In genomic region chr11:65861533-65862183, GRCh38 we compare ENCODE assay signal across 9 cellular contexts. TPM values are rescaled to one million over a fixed set of nuclear protein-coding genes. Genes with fewer than 3 reads are reported as not detected.
A peak's percentile ranks its signal among the peaks of the same experiment; 100 is the strongest.
DNase-seq lines count a peak whose midpoint lies in the region; ATAC-seq and TF ChIP-seq lines count a peak whose summit lies in the region.
"Had no signal": no experiment of that assay in that cellular context is flagged by ENCODE, and none has a peak within 500 bp of the region (broad histone marks: within the 10 kb centered on the region; RNA-seq: fewer than 3 reads in every experiment).

No MANE protein-coding gene starts in this region.

- H3K9me3 ChIP-seq in heart left ventricle, result no peaks in the 10 kb centered on the region
- no peaks in the 10 kb centered on the region for H3K9me3 ChIP-seq in mesodermal cell (ENCODE audit: control insufficient read depth, low read length)
- no peaks in the 10 kb centered on the region for H3K9me3 ChIP-seq in aorta (ENCODE audit: control insufficient read depth, low read length)

- H3K27ac ChIP-seq in heart left ventricle, result peak overlapping the region in 11 of 12 donors; percentile 94 to 99 (median 98)
- no peak overlapping the region for H3K27ac ChIP-seq in mesodermal cell (ENCODE audit: low read depth, low read length, severe bottlenecking)
- no peak overlapping the region for H3K27ac ChIP-seq in aorta (ENCODE audit: low read depth in 1 of 2, low read length in 2 of 2)

- no peak for ATAC-seq in heart left ventricle
- no peak for ATAC-seq in Right ventricle myocardium superior (ENCODE audit: poor library complexity)
- ATAC-seq in aorta (ENCODE audit: low FRiP score), result no peak
- ATAC-seq in GM18502 (IDR thresholded peaks at IDR 0.05; ENCODE audit: poor library complexity, unreplicated experiment), result no peak
- no peak for ATAC-seq in HG03108 (IDR thresholded peaks at IDR 0.05; ENCODE audit: unreplicated experiment)

- H3K4me1 ChIP-seq in heart left ventricle, result peaks cover 0 to 38% (median 24%) of the 10 kb centered on the region in 12 donors
- peaks cover 13% of the 10 kb centered on the region for H3K4me1 ChIP-seq in mesodermal cell (ENCODE audit: control insufficient read depth, insufficient read depth, low read length, poor library complexity, severe bottlenecking)
- no peaks in the 10 kb centered on the region for H3K4me1 ChIP-seq in aorta (ENCODE audit: control insufficient read depth in 1 of 2, insufficient read depth in 2 of 2, low read length in 2 of 2)

- intact Hi-C loops in heart left ventricle (cut with DNase I), result loop anchor here in 3 of 10 donors (2.0 to 10.0 kb wide), 3 partner anchors 27 to 483 kb away; partner anchors contain the start of genes B4GAT1 (in 1 of the 3), BRMS1 (in 1 of the 3), C11orf68 (in 1 of the 3) and DRAP1 (in 1 of the 3)
- intact Hi-C loops in Right ventricle myocardium superior (cut with DNase I), result no loop called here
- intact Hi-C loops in aorta (cut with DNase I), result no loop called here

- TF ChIP-seq POLR2A in heart left ventricle (IDR thresholded peaks at IDR 0.05), result no peak

- WGBS in heart left ventricle, 4 donors, result 83 to 91% (median 87%) methylated on average over 8 to 13 of the region's 13 CpGs
- 96 to 97% methylated on average over 12 of the region's 13 CpGs for WGBS in mesodermal cell (ENCODE audit: insufficient coverage in 2 of 2), 2 experiments
- WGBS in aorta, 2 donors, result 76 to 77% methylated on average over 13 of the region's 13 CpGs

- DNase-seq in heart left ventricle (peak in 3 of 5 donors; percentile 23 to 58 (median 27)), Right ventricle myocardium superior (no peak), cardiac fibroblast (ENCODE audit: low read depth in 2 of 2) (no peak), aorta (peak; percentile 46 to 61), cerebellar cortex (ENCODE audit: low spot score) (no peak)

- H3K27me3 ChIP-seq in heart left ventricle (no peaks in the 10 kb centered on the region), aorta (ENCODE audit: control insufficient read depth in 1 of 2, insufficient read depth in 2 of 2, low read length in 1 of 2) (no peaks in the 10 kb centered on the region)

- H3K4me3 ChIP-seq in heart left ventricle (peak overlapping the region in 11 of 12 donors; percentile 70 to 100 (median 78)), cardiac fibroblast (replicated peaks in 1 of 2; ENCODE audit: low read depth in 2 of 2, low read length in 2 of 2) (peak overlapping the region; percentile 74 to 95), mesodermal cell (ENCODE audit: extremely low read depth, insufficient read depth, low read length, poor library complexity, severe bottlenecking) (peak overlapping the region; percentile 95), aorta (ENCODE audit: low read length in 2 of 2) (peak overlapping the region in 1 of 2 donors; percentile 64)

- no peak for TF ChIP-seq CTCF in heart left ventricle (IDR thresholded peaks at IDR 0.05)
- no peak for TF ChIP-seq CTCF in cardiac fibroblast (IDR thresholded peaks at IDR 0.05; ENCODE audit: low read depth, low read length)

- H3K36me3 ChIP-seq in heart left ventricle (peaks cover 0 to 54% (median 50%) of the 10 kb centered on the region in 9 donors), mesodermal cell (ENCODE audit: control insufficient read depth, insufficient read depth, low read length) (peaks cover 54% of the 10 kb centered on the region), aorta (ENCODE audit: control insufficient read depth in 1 of 2, insufficient read depth in 2 of 2, low read length in 1 of 2) (peaks cover 0 to 8% of the 10 kb centered on the region in 2 donors)

RNA-seq across cellular contexts. Expression of gene MUS81, which starts 1.4 kb away (rescaled TPM):
- 10 to 100 TPM; 24.6 to 39.6 (median 35.5) TPM for total RNA-seq in heart left ventricle
- polyA plus RNA-seq in heart left ventricle, result 10 to 100 TPM; 53.0 to 56.1 TPM
- 30.7 TPM for total RNA-seq in Right ventricle myocardium superior
- polyA plus RNA-seq in mesodermal cell (2013, experiment 1 of 2), result 60.0 TPM
- polyA plus RNA-seq in mesodermal cell (2013, experiment 2 of 2), result 54.2 TPM
- 10 to 100 TPM; 60.7 to 63.1 TPM for total RNA-seq in aorta
- polyA plus RNA-seq in aorta, result 100 to 1,000 TPM in 1 of 2 donors, 10 to 100 TPM in 1; 40.7 to 102 TPM

RNA-seq across cellular contexts. Expression of gene CFL1, which starts 3.7 kb away (rescaled TPM):
- 100 to 1,000 TPM; 289 to 839 (median 424) TPM for total RNA-seq in heart left ventricle
- 100 to 1,000 TPM; 289 to 973 TPM for polyA plus RNA-seq in heart left ventricle
- 288 TPM for total RNA-seq in Right ventricle myocardium superior
- polyA plus RNA-seq in mesodermal cell (2013, experiment 1 of 2), result 1,174 TPM
- 958 TPM for polyA plus RNA-seq in mesodermal cell (2013, experiment 2 of 2)
- 100 to 1,000 TPM; 563 to 812 TPM for total RNA-seq in aorta
- polyA plus RNA-seq in aorta, result 100 to 1,000 TPM; 571 to 688 TPM

RNA-seq across cellular contexts. Expression of gene EFEMP2, which starts 10.9 kb away (rescaled TPM):
- total RNA-seq in heart left ventricle (100 to 1,000 TPM in 3 of 9 donors, 10 to 100 TPM in 6; 67.7 to 123 (median 88.7) TPM), Right ventricle myocardium superior (80.0 TPM), aorta (100 to 1,000 TPM; 139 to 185 TPM)
- polyA plus RNA-seq in heart left ventricle (10 to 100 TPM; 43.6 to 86.6 TPM), aorta (100 to 1,000 TPM; 136 to 224 TPM)
- 142 TPM for polyA plus RNA-seq in mesodermal cell (2013, experiment 1 of 2)
- polyA plus RNA-seq in mesodermal cell (2013, experiment 2 of 2), result 117 TPM

RNA-seq across cellular contexts. Expression of gene CTSW, which starts 18.0 kb away (rescaled TPM):
- total RNA-seq in heart left ventricle, result 1 to 10 TPM in 3 of 9 donors, under 1 TPM in 5, not detected in 1; 0.16 to 9.4 (median 0.90) TPM
- under 1 TPM; 0.17 to 0.53 TPM for polyA plus RNA-seq in heart left ventricle
- 0.73 TPM for total RNA-seq in Right ventricle myocardium superior
- polyA plus RNA-seq in mesodermal cell (2013, experiment 1 of 2), result not detected
- polyA plus RNA-seq in mesodermal cell (2013, experiment 2 of 2), result not detected
- total RNA-seq in aorta, result 1 to 10 TPM; 1.8 to 3.9 TPM
- polyA plus RNA-seq in aorta, result 1 to 10 TPM; 1.8 to 2.9 TPM
- total RNA-seq: G401 had no signal

RNA-seq across cellular contexts. Expression of gene FIBP, which starts 26.6 kb away (rescaled TPM):
- 10 to 100 TPM; 48.2 to 93.9 (median 57.3) TPM for total RNA-seq in heart left ventricle
- polyA plus RNA-seq in heart left ventricle, result 10 to 100 TPM; 35.0 to 74.7 TPM
- total RNA-seq in Right ventricle myocardium superior, result 37.7 TPM
- 64.0 TPM for polyA plus RNA-seq in mesodermal cell (2013, experiment 1 of 2)
- polyA plus RNA-seq in mesodermal cell (2013, experiment 2 of 2), result 65.6 TPM
- 10 to 100 TPM; 40.2 to 47.7 TPM for total RNA-seq in aorta
- polyA plus RNA-seq in aorta, result 10 to 100 TPM; 57.2 to 73.1 TPM

Comparison
In these comparisons a context has a peak if more than half of its experiments do, and no peak if none do; other contexts are left out.
1. DNase-seq: peak in heart left ventricle (3 of 5) and aorta (2 of 2); none in Right ventricle myocardium superior (single experiment), cardiac fibroblast (0 of 2) and cerebellar cortex (single experiment).
2. H3K27ac ChIP-seq: peak in heart left ventricle (11 of 12); none in mesodermal cell (single experiment) and aorta (0 of 2).